In the genomic region with DNA sequence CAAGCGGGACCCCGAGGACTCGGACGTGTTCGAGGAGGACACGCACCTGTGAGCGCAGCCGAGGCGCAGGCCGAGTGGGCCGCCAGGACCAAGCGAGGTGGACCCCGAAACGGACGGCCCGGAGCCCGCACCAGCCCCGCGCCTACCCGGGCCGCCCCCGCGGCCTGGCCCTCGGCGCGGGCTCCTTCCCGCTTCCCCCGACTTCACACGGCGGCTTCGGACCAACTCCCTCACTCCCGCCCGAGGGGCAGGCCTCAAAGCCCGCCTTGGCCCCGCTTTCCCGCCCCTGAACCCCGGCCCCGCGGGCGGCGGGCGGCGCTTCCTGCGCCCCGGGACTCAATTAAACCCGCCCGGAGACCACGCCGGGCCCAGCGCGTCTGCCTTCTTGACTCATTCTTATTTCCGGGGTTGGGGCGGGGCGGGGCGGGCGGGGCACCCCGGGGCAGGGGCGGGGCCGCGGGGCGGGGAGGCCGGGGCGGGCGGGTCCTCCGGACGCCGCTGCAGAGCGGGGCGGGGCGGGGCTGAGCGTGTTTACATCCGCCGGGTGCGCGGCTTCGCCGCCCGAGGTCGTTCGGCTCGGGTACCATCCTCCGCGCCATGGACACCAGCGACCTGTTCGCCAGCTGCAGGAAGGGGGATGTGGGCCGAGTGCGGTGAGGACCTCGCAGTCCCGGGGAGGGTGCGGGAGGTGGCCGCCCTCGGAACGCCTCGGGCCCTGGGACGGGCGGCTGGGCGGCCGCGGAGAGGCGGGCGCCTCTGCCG, we compare ENCODE assay signal across 8 cellular contexts. TPM values are rescaled to one million over a fixed set of nuclear protein-coding genes. Genes with fewer than 3 reads are reported as not detected.
A peak's percentile ranks its signal among the peaks of the same experiment; 100 is the strongest.
DNase-seq lines count a peak whose midpoint lies in the region; ATAC-seq and TF ChIP-seq lines count a peak whose summit lies in the region.

Gene ABTB1 (plus strand): TSS at position 524 of the 762 bp plus-strand sequence. CDS start 74 bp downstream, at position 598.

- peak within 1 kb of the TSS; percentile 94 for H3K27ac Mint-ChIP-seq in activated CD4-positive, alpha-beta memory T cell treated with anti-CD3 and anti-CD28 coated beads, Interleukin-2, amount 10 ng/mL, durations not matched to agents 7 days and 5 days

- H3K4me3 ChIP-seq in AG10803 (ENCODE audit: low read length) (peak within 1 kb of the TSS; percentile 83), lung (peak within 1 kb of the TSS; percentile 86)

- peak; percentile 73 for DNase-seq in AG10803 (ENCODE audit: low read depth)
- DNase-seq in NCI-H748 (lab: John Stamatoyannopoulos, UW; ENCODE audit: unreplicated experiment) = peak; percentile 76
- peak; percentile 89 for DNase-seq in activated CD4-positive, alpha-beta memory T cell treated with anti-CD3 and anti-CD28 coated beads, Interleukin-2, amount 10 ng/mL, durations not matched to agents 7 days and 5 days
- peak; percentile 88 for DNase-seq in ecto neural progenitor cell (ENCODE audit: low spot score)
- peak; percentile 83 for DNase-seq in lung (ENCODE audit: low spot score)
- peak; percentile 70 to 87 (median 74) for DNase-seq in stimulated activated CD4-positive, alpha-beta T cell treated with anti-CD3 and anti-CD28 coated beads, TNF-alpha, amount 100 ng/mL, for 48 hours (ENCODE audit: low read depth in 3 of 3)

- CTCF ChIA-PET in activated CD4-positive, alpha-beta memory T cell treated with anti-CD3 and anti-CD28 coated beads, Interleukin-2, amount 10 ng/mL, durations not matched to agents 7 days and 5 days (lab: Charles Lee) = interaction anchor here (1.0 to 1.1 kb wide), 2 partner anchors 22 to 98 kb away, joined by 5 read pairs; no protein-coding TSS in a partner anchor

- peaks cover 0 to 9% of the 10 kb centered on the region in 2 donors for H3K36me3 ChIP-seq in lung (ENCODE audit: control insufficient read depth in 2 of 2, insufficient read depth in 2 of 2, low read length in 2 of 2)

- WGBS in lung, 2 donors = 0 to 1% methylated on average over 74 to 102 of the region's 102 CpGs

- peaks cover 0 to 17% of the 10 kb centered on the region in 2 donors for H3K4me1 ChIP-seq in lung (ENCODE audit: control insufficient read depth in 2 of 2, insufficient read depth in 2 of 2, low read length in 2 of 2)

- peak; percentile 74 for ATAC-seq in HG03354 (IDR thresholded peaks at IDR 0.05; ENCODE audit: poor library complexity, severe bottlenecking, unreplicated experiment)
- ATAC-seq in lung (ENCODE audit: insufficient read depth, low FRiP score) = peak; percentile 87

- H3K36me3 Mint-ChIP-seq in activated CD4-positive, alpha-beta memory T cell treated with anti-CD3 and anti-CD28 coated beads, Interleukin-2, amount 10 ng/mL, durations not matched to agents 7 days and 5 days (ENCODE audit: low read depth) = peaks cover 2% of the 10 kb centered on the region

- no peaks in the 10 kb centered on the region for H3K9me3 ChIP-seq in lung (ENCODE audit: control insufficient read depth in 2 of 2, insufficient read depth in 1 of 2, low read length in 1 of 2)

- TF ChIP-seq CTCF in AG10803 (conservative IDR thresholded peaks at IDR 0.05; ENCODE audit: low read length) (no peak), lung (IDR thresholded peaks at IDR 0.05; ENCODE audit: control extremely low read depth, extremely low read depth) (no peak)

- no peaks in the 10 kb centered on the region for H3K27me3 ChIP-seq in lung (ENCODE audit: control insufficient read depth, insufficient read depth)

- POLR2A ChIA-PET in activated CD4-positive, alpha-beta memory T cell treated with anti-CD3 and anti-CD28 coated beads, Interleukin-2, amount 10 ng/mL, durations not matched to agents 7 days and 5 days (lab: Charles Lee) = interaction anchor here (0.6 to 3.8 kb wide), 17 partner anchors 11 to 1490 kb away, joined by 3 to 43 read pairs (median 4); partner anchors contain the start of genes MCM2, SEC61A1 and TPRA1

- TF ChIP-seq POLR2A in GM19099 (IDR thresholded peaks at IDR 0.05; ENCODE audit: extremely low read depth, insufficient read length, low read depth) = peak; percentile 91

- H3K9me3 Mint-ChIP-seq in activated CD4-positive, alpha-beta memory T cell treated with anti-CD3 and anti-CD28 coated beads, Interleukin-2, amount 10 ng/mL, durations not matched to agents 7 days and 5 days = no peaks in the 10 kb centered on the region

- H3K27me3 Mint-ChIP-seq in activated CD4-positive, alpha-beta memory T cell treated with anti-CD3 and anti-CD28 coated beads, Interleukin-2, amount 10 ng/mL, durations not matched to agents 7 days and 5 days = no peaks in the 10 kb centered on the region

- peak within 1 kb of the TSS; percentile 84 to 95 for H3K27ac ChIP-seq in lung (ENCODE audit: low read depth in 1 of 2, low read length in 1 of 2)

- H3K4me1 Mint-ChIP-seq in activated CD4-positive, alpha-beta memory T cell treated with anti-CD3 and anti-CD28 coated beads, Interleukin-2, amount 10 ng/mL, durations not matched to agents 7 days and 5 days = peaks cover 30% of the 10 kb centered on the region

- H3K4me3 Mint-ChIP-seq in activated CD4-positive, alpha-beta memory T cell treated with anti-CD3 and anti-CD28 coated beads, Interleukin-2, amount 10 ng/mL, durations not matched to agents 7 days and 5 days = peak within 1 kb of the TSS; percentile 88

RNA-seq across cellular contexts. Expression of gene ABTB1, which starts in this region (rescaled TPM):
- 10 to 100 TPM; 34.3 to 38.8 TPM for total RNA-seq in activated CD4-positive, alpha-beta memory T cell treated with anti-CD3 and anti-CD28 coated beads, Interleukin-2, amount 10 ng/mL, durations not matched to agents 7 days and 5 days
- 10 to 100 TPM; 46.0 to 51.2 TPM for total RNA-seq in lung
- polyA plus RNA-seq in lung = 100 to 1,000 TPM in 1 of 2 donors, 10 to 100 TPM in 1; 30.7 to 102 TPM

Comparison
In these comparisons a context has a peak if more than half of its experiments do, and no peak if none do; other contexts are left out.
1. Peak in every context shown above with its lines: DNase-seq, ATAC-seq, H3K4me3 ChIP-seq and H3K27ac ChIP-seq.